5 cellular contexts compared by ENCODE assay signal in the genomic region with DNA sequence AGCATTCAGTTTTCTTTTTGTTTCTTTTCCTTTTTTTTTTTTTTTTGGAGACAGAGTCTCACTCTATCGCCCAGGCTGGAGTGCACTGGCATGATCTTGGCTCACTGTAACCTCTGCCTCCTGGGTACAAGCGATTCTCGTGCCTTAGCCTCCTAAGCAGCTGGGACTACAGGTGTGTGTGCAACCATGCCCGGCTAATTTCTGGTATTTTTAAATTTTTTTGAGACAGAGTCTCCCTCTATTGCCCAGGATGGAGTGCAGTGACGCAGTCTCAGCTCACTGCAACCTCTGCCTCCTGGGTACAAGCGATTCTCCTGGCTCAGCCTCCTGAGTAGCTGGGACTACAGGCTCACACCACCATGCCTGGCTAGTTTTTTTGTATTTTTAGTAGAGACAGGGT. TPM values are rescaled to one million over a fixed set of nuclear protein-coding genes. Genes with fewer than 3 reads are reported as not detected.
DNase-seq lines count a peak whose midpoint lies in the region; ATAC-seq and TF ChIP-seq lines count a peak whose summit lies in the region.
"Not testable (repeated sequence)": the region's sequence is repeated elsewhere in the genome, so short reads cannot be mapped to it uniquely, and the experiment has no call there.

No MANE protein-coding gene starts in this region.

- H3K9me2 ChIP-seq in Loucy (replicated peaks; ENCODE audit: low read depth, low read length), result not testable (repeated sequence)

- TF ChIP-seq CTCF in Loucy (conservative IDR thresholded peaks at IDR 0.05; ENCODE audit: low read length) (0 out of 2 replicates have a peak, but pooled peaks have one; percentile 12), foreskin keratinocyte (conservative IDR thresholded peaks at IDR 0.05) (peak; percentile 12)

- H3K27ac ChIP-seq in foreskin keratinocyte, result not testable (repeated sequence)

- not testable (repeated sequence) for H3K27me3 ChIP-seq in Loucy (ENCODE audit: insufficient read depth, low read length, poor library complexity, severe bottlenecking); foreskin keratinocyte

- not testable (repeated sequence) for H3K36me3 Mint-ChIP-seq in stimulated activated memory B cell treated with anti-CD40 and anti-IgM and Interleukin-4, amounts not matched to agents 10 μg/mL and 1 μg/mL and 100 μg/mL, for 72 hours

- H4K20me1 ChIP-seq in Loucy (ENCODE audit: insufficient read depth, low read length, poor library complexity, severe bottlenecking), result not testable (repeated sequence)

- ATAC-seq in foreskin keratinocyte; stimulated activated memory B cell treated with anti-CD40 and anti-IgM and Interleukin-4, amounts not matched to agents 10 μg/mL and 1 μg/mL and 100 μg/mL, for 72 hours: not testable (repeated sequence)

- H3K4me1 Mint-ChIP-seq in stimulated activated memory B cell treated with anti-CD40 and anti-IgM and Interleukin-4, amounts not matched to agents 10 μg/mL and 1 μg/mL and 100 μg/mL, for 72 hours, result peaks cover 30% of the 10 kb centered on the region

- peak overlapping the region; percentile 37 for H3K27ac Mint-ChIP-seq in stimulated activated memory B cell treated with anti-CD40 and anti-IgM and Interleukin-4, amounts not matched to agents 10 μg/mL and 1 μg/mL and 100 μg/mL, for 72 hours

- DNase-seq in DMS 273 (lab: John Stamatoyannopoulos, UW; ENCODE audit: unreplicated experiment) (peak; percentile 3), NCI-H2171 treated with DMSO at 0.1 percent for 48 hours (lab: John Stamatoyannopoulos, UW) (peak; percentile 78)
- DNase-seq in foreskin keratinocyte, result not testable (repeated sequence)

- not testable (repeated sequence) for H3K36me3 ChIP-seq in Loucy (ENCODE audit: insufficient read depth, low read length)

- not testable (repeated sequence) for H3K79me2 ChIP-seq in Loucy (ENCODE audit: insufficient read depth, low read length)

- H3K4me1 ChIP-seq in Loucy (ENCODE audit: insufficient read depth, low read length, poor library complexity, severe bottlenecking), result not testable (repeated sequence)
- peaks cover 24% of the 10 kb centered on the region for H3K4me1 ChIP-seq in foreskin keratinocyte

- not testable (repeated sequence) for H3K9me3 ChIP-seq in Loucy (ENCODE audit: insufficient read depth, low read depth, low read length)

- not testable (repeated sequence) for H3K27me3 Mint-ChIP-seq in stimulated activated memory B cell treated with anti-CD40 and anti-IgM and Interleukin-4, amounts not matched to agents 10 μg/mL and 1 μg/mL and 100 μg/mL, for 72 hours

- H3K9me3 Mint-ChIP-seq in stimulated activated memory B cell treated with anti-CD40 and anti-IgM and Interleukin-4, amounts not matched to agents 10 μg/mL and 1 μg/mL and 100 μg/mL, for 72 hours, result not testable (repeated sequence)

- H3F3A ChIP-seq in Loucy (ENCODE audit: low read depth), result not testable (repeated sequence)

- H3K4me3 ChIP-seq in Loucy (ENCODE audit: low read length, poor library complexity, severe bottlenecking), result not testable (repeated sequence)

- H2AFZ ChIP-seq in Loucy (ENCODE audit: low read length), result not testable (repeated sequence)

- not testable (repeated sequence) for H3K4me3 Mint-ChIP-seq in stimulated activated memory B cell treated with anti-CD40 and anti-IgM and Interleukin-4, amounts not matched to agents 10 μg/mL and 1 μg/mL and 100 μg/mL, for 72 hours

- H3K4me2 ChIP-seq in Loucy (ENCODE audit: low read depth, low read length, poor library complexity, severe bottlenecking), result not testable (repeated sequence)

- not testable (repeated sequence) for H3K9ac ChIP-seq in Loucy (ENCODE audit: low read depth, low read length, poor library complexity, severe bottlenecking)

RNA-seq across cellular contexts. Expression of a gene that starts 30.1 kb away (rescaled TPM):
- 0.78 and 0.85 TPM in 2 replicates for total RNA-seq in foreskin keratinocyte
- 0.35 and 0.43 TPM in 2 replicates for polyA plus RNA-seq in foreskin keratinocyte

RNA-seq across cellular contexts. Expression of a gene that starts 59.0 kb away (rescaled TPM):
- total RNA-seq in foreskin keratinocyte, result 44.0 and 51.7 TPM in 2 replicates
- 11.0 and 11.1 TPM in 2 replicates for polyA plus RNA-seq in foreskin keratinocyte
